Comparison of ENCODE assay signal across 9 cellular contexts in genomic region chr6:33746651-33747100, GRCh38. TPM values are rescaled to one million over a fixed set of nuclear protein-coding genes. Genes with fewer than 3 reads are reported as not detected.
A peak's percentile ranks its signal among the peaks of the same experiment; 100 is the strongest.
DNase-seq lines count a peak whose midpoint lies in the region; ATAC-seq and TF ChIP-seq lines count a peak whose summit lies in the region.
"Had no signal": no experiment of that assay in that cellular context is flagged by ENCODE, and none has a peak within 500 bp of the region (broad histone marks: within the 10 kb centered on the region; RNA-seq: fewer than 3 reads in every experiment).

IP6K3 (minus strand) TSS chr6:33746905; CDS start chr6:33735476, 11,429 bp downstream.

- no peak for ATAC-seq in CD8-positive, alpha-beta T cell

- H4K20me1 ChIP-seq in GM23248 (ENCODE audit: insufficient read depth), result no peaks in the 10 kb centered on the region

- in situ Hi-C loops in GM23248 (cut with MboI), result no loop called here

- POLR2A ChIA-PET in CD8-positive, alpha-beta T cell (lab: Charles Lee), result no interaction called here

- TF ChIP-seq CTCF in retinal pigment epithelial cell (conservative IDR thresholded peaks at IDR 0.05; ENCODE audit: low read depth, low read length), result no peak
- no peak for TF ChIP-seq CTCF in CD8-positive, alpha-beta T cell (IDR thresholded peaks at IDR 0.05)

- DNase-seq in GM23248, result no peak
- peak in 57 of 61 donors; percentile 34 to 92 (median 77) for DNase-seq in caudate nucleus (lab: John Stamatoyannopoulos, UW)
- peak; percentile 81 for DNase-seq in islet precursor cell
- peak; percentile 37 for DNase-seq in retinal pigment epithelial cell (ENCODE audit: low read depth)
- DNase-seq in immature natural killer cell, result no peak
- no peak for DNase-seq in activated T-helper 1 cell treated with anti-CD3 and anti-CD28 coated beads, Interleukin-12 subunit alpha, Interleukin-12 subunit beta, Interleukin-2, Interleukin-4 antibody, amounts not matched to agents 30 ng/mL and 10 ng/mL and 1 ng/mL, durations not matched to agents 14 hours and 24 hours and 36 hours (ENCODE audit: low spot score)
- DNase-seq in SK-N-DZ (ENCODE audit: low spot score), result no peak
- DNase-seq in CD8-positive, alpha-beta T cell, result no peak
- DNase-seq: NCI-H1694 treated with DMSO at 0.1 percent for 48 hours had no signal

- 0 out of 2 replicates have a peak, but pooled peaks cover 6% of the 10 kb centered on the region for H3K27me3 ChIP-seq in GM23248 (replicated peaks; ENCODE audit: insufficient read depth)
- no peaks in the 10 kb centered on the region for H3K27me3 ChIP-seq in CD8-positive, alpha-beta T cell (ENCODE audit: insufficient read depth, low read length)

- no peaks in the 10 kb centered on the region for H3K36me3 Mint-ChIP-seq in immature natural killer cell
- H3K36me3 Mint-ChIP-seq in activated T-helper 1 cell treated with anti-CD3 and anti-CD28 coated beads, Interleukin-12 subunit alpha, Interleukin-12 subunit beta, Interleukin-2, Interleukin-4 antibody, amounts not matched to agents 30 ng/mL and 10 ng/mL and 1 ng/mL, durations not matched to agents 14 hours and 24 hours and 36 hours (ENCODE audit: low read depth), result no peaks in the 10 kb centered on the region
- H3K36me3 Mint-ChIP-seq in CD8-positive, alpha-beta T cell, result no peaks in the 10 kb centered on the region

- peak within 1 kb of the TSS; percentile 45; the same call in 1 of the 2 replicates for H2AFZ ChIP-seq in GM23248

- H3K27ac Mint-ChIP-seq in immature natural killer cell, result no peak within 1 kb of the TSS
- H3K27ac Mint-ChIP-seq in activated T-helper 1 cell treated with anti-CD3 and anti-CD28 coated beads, Interleukin-12 subunit alpha, Interleukin-12 subunit beta, Interleukin-2, Interleukin-4 antibody, amounts not matched to agents 30 ng/mL and 10 ng/mL and 1 ng/mL, durations not matched to agents 14 hours and 24 hours and 36 hours, result no peak within 1 kb of the TSS
- H3K27ac Mint-ChIP-seq in CD8-positive, alpha-beta T cell, result no peak within 1 kb of the TSS

- H3F3A ChIP-seq in GM23248 (ENCODE audit: insufficient read depth), result no peaks in the 10 kb centered on the region

- H3K4me2 ChIP-seq in GM23248 (ENCODE audit: unreplicated experiment), result no peak within 1 kb of the TSS

- CTCF ChIA-PET in CD8-positive, alpha-beta T cell (lab: Charles Lee), result interaction anchor here (1.0 to 5.6 kb wide), 5 partner anchors 24 to 409 kb away, joined by 4 to 67 read pairs (median 25); partner anchors contain the start of gene UQCC2

- H3K4me1 ChIP-seq in GM23248 (ENCODE audit: insufficient read depth), result peaks cover 15% of the 10 kb centered on the region
- no peaks in the 10 kb centered on the region for H3K4me1 ChIP-seq in CD8-positive, alpha-beta T cell (ENCODE audit: insufficient read depth, low read length)

- intact Hi-C loops in activated T-helper 1 cell treated with anti-CD3 and anti-CD28 coated beads, Interleukin-12 subunit alpha, Interleukin-12 subunit beta, Interleukin-2, Interleukin-4 antibody, amounts not matched to agents 30 ng/mL and 10 ng/mL and 1 ng/mL, durations not matched to agents 14 hours and 24 hours and 36 hours (cut with micrococcal nuclease), result no loop called here
- intact Hi-C loops in CD8-positive, alpha-beta T cell (cut with DNase I, micrococcal nuclease), result no loop called here

- H3K4me3 ChIP-seq in GM23248 (no peak within 1 kb of the TSS), retinal pigment epithelial cell (ENCODE audit: low read length) (peak within 1 kb of the TSS; percentile 54)
- H3K4me3 ChIP-seq in CD8-positive, alpha-beta T cell (ENCODE audit: low read depth, low read length), result no peak within 1 kb of the TSS

- H3K27ac ChIP-seq in GM23248 (no peak within 1 kb of the TSS), caudate nucleus (ENCODE audit: low read depth, low read length) (peak within 1 kb of the TSS; percentile 96)
- no peak within 1 kb of the TSS for H3K27ac ChIP-seq in CD8-positive, alpha-beta T cell (ENCODE audit: low read depth, low read length)

- H3K27me3 Mint-ChIP-seq in immature natural killer cell (ENCODE audit: low read depth in 3 of 3), result peaks cover 1 to 3% (median 2%) of the 10 kb centered on the region in 3 donors
- H3K27me3 Mint-ChIP-seq in activated T-helper 1 cell treated with anti-CD3 and anti-CD28 coated beads, Interleukin-12 subunit alpha, Interleukin-12 subunit beta, Interleukin-2, Interleukin-4 antibody, amounts not matched to agents 30 ng/mL and 10 ng/mL and 1 ng/mL, durations not matched to agents 14 hours and 24 hours and 36 hours (ENCODE audit: insufficient read depth), result peaks cover 22% of the 10 kb centered on the region
- H3K27me3 Mint-ChIP-seq in CD8-positive, alpha-beta T cell (ENCODE audit: low read depth), result peaks cover 4% of the 10 kb centered on the region

- H3K36me3 ChIP-seq in GM23248 (ENCODE audit: low read depth), result no peaks in the 10 kb centered on the region
- no peaks in the 10 kb centered on the region for H3K36me3 ChIP-seq in CD8-positive, alpha-beta T cell (ENCODE audit: insufficient read depth, low read length)

- peaks cover 0 to 2% of the 10 kb centered on the region in 2 donors for H3K4me1 Mint-ChIP-seq in immature natural killer cell
- H3K4me1 Mint-ChIP-seq in activated T-helper 1 cell treated with anti-CD3 and anti-CD28 coated beads, Interleukin-12 subunit alpha, Interleukin-12 subunit beta, Interleukin-2, Interleukin-4 antibody, amounts not matched to agents 30 ng/mL and 10 ng/mL and 1 ng/mL, durations not matched to agents 14 hours and 24 hours and 36 hours (ENCODE audit: low read depth), result no peaks in the 10 kb centered on the region
- H3K4me1 Mint-ChIP-seq in CD8-positive, alpha-beta T cell (ENCODE audit: low read depth), result peaks cover 3% of the 10 kb centered on the region

- 74 to 78% methylated on average over 10 of the region's 10 CpGs for WGBS in GM23248 (ENCODE audit: low coverage in 1 of 2, low lambda C conversion rate in 2 of 2, missing lambda C conversion rate in 2 of 2), 2 experiments

- no peaks in the 10 kb centered on the region for H3K9me2 ChIP-seq in GM23248 (ENCODE audit: insufficient read depth)

- no peak within 1 kb of the TSS for H3K9ac ChIP-seq in GM23248

- H3K4me3 Mint-ChIP-seq in immature natural killer cell, result no peak within 1 kb of the TSS
- no peak within 1 kb of the TSS for H3K4me3 Mint-ChIP-seq in activated T-helper 1 cell treated with anti-CD3 and anti-CD28 coated beads, Interleukin-12 subunit alpha, Interleukin-12 subunit beta, Interleukin-2, Interleukin-4 antibody, amounts not matched to agents 30 ng/mL and 10 ng/mL and 1 ng/mL, durations not matched to agents 14 hours and 24 hours and 36 hours
- H3K4me3 Mint-ChIP-seq in CD8-positive, alpha-beta T cell, result no peak within 1 kb of the TSS

- H3K79me2 ChIP-seq in GM23248 (ENCODE audit: insufficient read depth), result no peaks in the 10 kb centered on the region

- no peaks in the 10 kb centered on the region for H3K9me3 ChIP-seq in GM23248 (ENCODE audit: low read depth)
- H3K9me3 ChIP-seq in CD8-positive, alpha-beta T cell (ENCODE audit: low read length), result no peaks in the 10 kb centered on the region

- H3K9me3 Mint-ChIP-seq in immature natural killer cell, result peaks cover 0 to 2% (median 0%) of the 10 kb centered on the region in 6 donors
- H3K9me3 Mint-ChIP-seq in activated T-helper 1 cell treated with anti-CD3 and anti-CD28 coated beads, Interleukin-12 subunit alpha, Interleukin-12 subunit beta, Interleukin-2, Interleukin-4 antibody, amounts not matched to agents 30 ng/mL and 10 ng/mL and 1 ng/mL, durations not matched to agents 14 hours and 24 hours and 36 hours, result no peaks in the 10 kb centered on the region
- H3K9me3 Mint-ChIP-seq in CD8-positive, alpha-beta T cell, result no peaks in the 10 kb centered on the region

RNA-seq across cellular contexts. Expression of gene IP6K3, which starts in this region (rescaled TPM):
- not detected in 2 replicates for total RNA-seq in GM23248 (2014; rRNA removed; shearing (Covaris generic))
- 0.08 TPM in 1 of 2 replicates, not detected in the other for polyA plus RNA-seq in GM23248 (2016; fragmentation: Nextera tagmentation; extraction: Ambion mirVana)
- not detected for polyA plus RNA-seq in immature natural killer cell
- not detected in 2 replicates for total RNA-seq in activated T-helper 1 cell treated with anti-CD3 and anti-CD28 coated beads, Interleukin-12 subunit alpha, Interleukin-12 subunit beta, Interleukin-2, Interleukin-4 antibody, amounts not matched to agents 30 ng/mL and 10 ng/mL and 1 ng/mL, durations not matched to agents 14 hours and 24 hours and 36 hours
- polyA plus RNA-seq in SK-N-DZ (2014; cell fraction: cytosol; rRNA removed), result not detected in 2 replicates
- polyA plus RNA-seq in SK-N-DZ (2014; cell fraction: nucleus; rRNA removed), result not detected in 2 replicates
- not detected for total RNA-seq in CD8-positive, alpha-beta T cell

Comparison
In these comparisons a context has a peak if more than half of its experiments do, and no peak if none do; other contexts are left out.
1. DNase-seq: peak in caudate nucleus (57 of 61), islet precursor cell (single experiment) and retinal pigment epithelial cell (single experiment); none in GM23248 (single experiment), immature natural killer cell (0 of 3), activated T-helper 1 cell treated with anti-CD3 and anti-CD28 coated beads, Interleukin-12 subunit alpha, Interleukin-12 subunit beta, Interleukin-2, Interleukin-4 antibody, amounts not matched to agents 30 ng/mL and 10 ng/mL and 1 ng/mL, durations not matched to agents 14 hours and 24 hours and 36 hours (single experiment), SK-N-DZ (single experiment) and CD8-positive, alpha-beta T cell (0 of 7).